1 cellular context compared by ENCODE assay signal in the genomic region with DNA sequence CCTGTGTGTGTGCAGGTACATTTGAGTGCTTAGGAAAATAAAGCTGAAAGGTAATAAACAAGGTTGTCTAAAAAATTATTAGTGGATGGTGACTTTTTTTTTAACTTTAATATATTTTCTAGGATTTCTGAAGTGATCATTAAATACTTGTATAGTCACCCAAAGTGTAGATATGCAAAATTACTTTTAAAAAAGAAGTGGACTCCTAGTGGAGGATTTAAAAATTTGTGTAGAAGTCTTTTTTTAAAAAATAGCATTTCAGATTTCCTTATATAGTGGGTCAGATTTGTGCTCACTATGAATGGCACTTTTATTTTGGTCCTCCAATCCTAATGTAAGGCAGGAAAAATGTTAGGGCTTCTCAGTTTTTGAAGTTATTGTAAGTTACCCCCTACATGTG.
TF ChIP-seq lines count a peak whose summit lies in the region.

No MANE protein-coding gene starts in this region.

TF ChIP-seq in HepG2, 621 proteins besides CTCF, POLR2A, EP300 and RAD21:
- TF ChIP-seq ZBTB38 (CRISPR knock-in tag; IDR thresholded peaks at IDR 0.05): no peak
- no peak for TF ChIP-seq SAFB2 (CRISPR knock-in tag; IDR thresholded peaks at IDR 0.05; ENCODE audit: borderline replicate concordance, low read depth)
- no peak for TF ChIP-seq TEAD3 (CRISPR knock-in tag; optimal IDR thresholded peaks at IDR 0.05; ENCODE audit: borderline replicate concordance)
- TF ChIP-seq TFAP4 (IDR thresholded peaks at IDR 0.05; ENCODE audit: borderline replicate concordance, low read depth): no peak
- no peak for TF ChIP-seq FOXP1 (IDR thresholded peaks at IDR 0.05)
- TF ChIP-seq FOXP1 (CRISPR knock-in tag; IDR thresholded peaks at IDR 0.05): no peak
- TF ChIP-seq TARDBP (CRISPR knock-in tag; IDR thresholded peaks at IDR 0.05): no peak
- TF ChIP-seq ZNF567 (CRISPR knock-in tag; IDR thresholded peaks at IDR 0.05; ENCODE audit: borderline replicate concordance): no peak
- TF ChIP-seq MAFF (IDR thresholded peaks at IDR 0.05; ENCODE audit: low read depth, low read length): no peak
- TF ChIP-seq, protein P1, sequence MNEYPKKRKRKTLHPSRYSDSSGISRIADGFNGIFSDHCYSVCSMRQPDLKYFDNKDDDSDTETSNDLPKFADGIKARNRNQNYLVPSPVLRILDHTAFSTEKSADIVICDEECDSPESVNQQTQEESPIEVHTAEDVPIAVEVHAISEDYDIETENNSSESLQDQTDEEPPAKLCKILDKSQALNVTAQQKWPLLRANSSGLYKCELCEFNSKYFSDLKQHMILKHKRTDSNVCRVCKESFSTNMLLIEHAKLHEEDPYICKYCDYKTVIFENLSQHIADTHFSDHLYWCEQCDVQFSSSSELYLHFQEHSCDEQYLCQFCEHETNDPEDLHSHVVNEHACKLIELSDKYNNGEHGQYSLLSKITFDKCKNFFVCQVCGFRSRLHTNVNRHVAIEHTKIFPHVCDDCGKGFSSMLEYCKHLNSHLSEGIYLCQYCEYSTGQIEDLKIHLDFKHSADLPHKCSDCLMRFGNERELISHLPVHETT (CRISPR knock-in tag; conservative IDR thresholded peaks at IDR 0.05): no peak
- TF ChIP-seq HOXA3 (CRISPR knock-in tag; IDR thresholded peaks at IDR 0.05): no peak
- no peak for TF ChIP-seq ZNF530 (CRISPR knock-in tag; IDR thresholded peaks at IDR 0.05; ENCODE audit: low read depth)
- TF ChIP-seq, protein P2, sequence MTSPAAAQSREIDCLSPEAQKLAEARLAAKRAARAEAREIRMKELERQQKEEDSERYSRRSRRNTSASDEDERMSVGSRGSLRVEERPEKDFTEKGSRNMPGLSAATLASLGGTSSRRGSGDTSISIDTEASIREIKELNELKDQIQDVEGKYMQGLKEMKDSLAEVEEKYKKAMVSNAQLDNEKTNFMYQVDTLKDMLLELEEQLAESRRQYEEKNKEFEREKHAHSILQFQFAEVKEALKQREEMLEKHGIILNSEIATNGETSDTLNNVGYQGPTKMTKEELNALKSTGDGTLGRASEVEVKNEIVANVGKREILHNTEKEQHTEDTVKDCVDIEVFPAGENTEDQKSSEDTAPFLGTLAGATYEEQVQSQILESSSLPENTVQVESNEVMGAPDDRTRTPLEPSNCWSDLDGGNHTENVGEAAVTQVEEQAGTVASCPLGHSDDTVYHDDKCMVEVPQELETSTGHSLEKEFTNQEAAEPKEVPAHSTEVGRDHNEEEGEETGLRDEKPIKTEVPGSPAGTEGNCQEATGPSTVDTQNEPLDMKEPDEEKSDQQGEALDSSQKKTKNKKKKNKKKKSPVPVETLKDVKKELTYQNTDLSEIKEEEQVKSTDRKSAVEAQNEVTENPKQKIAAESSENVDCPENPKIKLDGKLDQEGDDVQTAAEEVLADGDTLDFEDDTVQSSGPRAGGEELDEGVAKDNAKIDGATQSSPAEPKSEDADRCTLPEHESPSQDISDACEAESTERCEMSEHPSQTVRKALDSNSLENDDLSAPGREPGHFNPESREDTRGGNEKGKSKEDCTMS (CRISPR knock-in tag; conservative IDR thresholded peaks at IDR 0.05): no peak
- TF ChIP-seq KDM1A (CRISPR knock-in tag; IDR thresholded peaks at IDR 0.05): no peak
- TF ChIP-seq PAXIP1 (CRISPR knock-in tag; conservative IDR thresholded peaks at IDR 0.05): no peak
- TF ChIP-seq, protein P3, sequence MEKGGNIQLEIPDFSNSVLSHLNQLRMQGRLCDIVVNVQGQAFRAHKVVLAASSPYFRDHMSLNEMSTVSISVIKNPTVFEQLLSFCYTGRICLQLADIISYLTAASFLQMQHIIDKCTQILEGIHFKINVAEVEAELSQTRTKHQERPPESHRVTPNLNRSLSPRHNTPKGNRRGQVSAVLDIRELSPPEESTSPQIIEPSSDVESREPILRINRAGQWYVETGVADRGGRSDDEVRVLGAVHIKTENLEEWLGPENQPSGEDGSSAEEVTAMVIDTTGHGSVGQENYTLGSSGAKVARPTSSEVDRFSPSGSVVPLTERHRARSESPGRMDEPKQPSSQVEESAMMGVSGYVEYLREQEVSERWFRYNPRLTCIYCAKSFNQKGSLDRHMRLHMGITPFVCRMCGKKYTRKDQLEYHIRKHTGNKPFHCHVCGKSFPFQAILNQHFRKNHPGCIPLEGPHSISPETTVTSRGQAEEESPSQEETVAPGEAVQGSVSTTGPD (CRISPR knock-in tag; IDR thresholded peaks at IDR 0.05): no peak
- no peak for TF ChIP-seq NFKB2 (CRISPR knock-in tag; IDR thresholded peaks at IDR 0.05; ENCODE audit: borderline replicate concordance)
- TF ChIP-seq TOPORS (CRISPR knock-in tag; IDR thresholded peaks at IDR 0.05): no peak
- TF ChIP-seq ZNF773 (CRISPR knock-in tag; IDR thresholded peaks at IDR 0.05; ENCODE audit: borderline replicate concordance): no peak
